1 cellular context compared by ENCODE assay signal in genomic region chr9:130444565-130445221, GRCh38.
TF ChIP-seq lines count a peak whose summit lies in the region.

Gene ASS1, plus strand, starts transcription at chr9:130444961. Its CDS starts 7,268 bp downstream, at chr9:130452229.

TF ChIP-seq in HEK293, 187 proteins besides CTCF, POLR2A, EP300 and RAD21 (continued from another document):
- no peak for TF ChIP-seq ZSCAN18 (tag by site-specific recombination; IDR thresholded peaks at IDR 0.05)
- TF ChIP-seq ZNF214 (tag by site-specific recombination; IDR thresholded peaks at IDR 0.05; ENCODE audit: borderline replicate concordance): no peak
- no peak for TF ChIP-seq ZNF707 (tag by site-specific recombination; IDR thresholded peaks at IDR 0.05)
- TF ChIP-seq ZNF530 (tag by site-specific recombination; IDR thresholded peaks at IDR 0.05; ENCODE audit: low read depth): no peak
- TF ChIP-seq GLI4 (tag by site-specific recombination; IDR thresholded peaks at IDR 0.05): no peak
- no peak for TF ChIP-seq ZNF701 (tag by site-specific recombination; IDR thresholded peaks at IDR 0.05)
- TF ChIP-seq ZNF600 (tag by site-specific recombination; IDR thresholded peaks at IDR 0.05): no peak
- TF ChIP-seq PRDM10 (tag by site-specific recombination; IDR thresholded peaks at IDR 0.05): no peak
- TF ChIP-seq ZNF48 (tag by site-specific recombination; IDR thresholded peaks at IDR 0.05): no peak
- peak; percentile 51; the same call in 1 of the 2 replicates for TF ChIP-seq KLF8 (tag by site-specific recombination; IDR thresholded peaks at IDR 0.05)
- TF ChIP-seq ZNF140 (tag by site-specific recombination; IDR thresholded peaks at IDR 0.05): no peak
- peak; percentile 95 for TF ChIP-seq ZBTB20 (tag by site-specific recombination; IDR thresholded peaks at IDR 0.05)
- TF ChIP-seq ZNF571 (tag by site-specific recombination; IDR thresholded peaks at IDR 0.05): no peak
- TF ChIP-seq PRDM4 (tag by site-specific recombination; IDR thresholded peaks at IDR 0.05): no peak
- TF ChIP-seq KLF1 (tag by site-specific recombination; IDR thresholded peaks at IDR 0.05): peak; percentile 80
- no peak for TF ChIP-seq ZNF76 (tag by site-specific recombination; IDR thresholded peaks at IDR 0.05; ENCODE audit: borderline replicate concordance, low read depth)
- TF ChIP-seq IKZF3 (tag by site-specific recombination; IDR thresholded peaks at IDR 0.05): 0 out of 2 replicates have a peak, but pooled peaks have one; percentile 20
- TF ChIP-seq, protein P1, sequence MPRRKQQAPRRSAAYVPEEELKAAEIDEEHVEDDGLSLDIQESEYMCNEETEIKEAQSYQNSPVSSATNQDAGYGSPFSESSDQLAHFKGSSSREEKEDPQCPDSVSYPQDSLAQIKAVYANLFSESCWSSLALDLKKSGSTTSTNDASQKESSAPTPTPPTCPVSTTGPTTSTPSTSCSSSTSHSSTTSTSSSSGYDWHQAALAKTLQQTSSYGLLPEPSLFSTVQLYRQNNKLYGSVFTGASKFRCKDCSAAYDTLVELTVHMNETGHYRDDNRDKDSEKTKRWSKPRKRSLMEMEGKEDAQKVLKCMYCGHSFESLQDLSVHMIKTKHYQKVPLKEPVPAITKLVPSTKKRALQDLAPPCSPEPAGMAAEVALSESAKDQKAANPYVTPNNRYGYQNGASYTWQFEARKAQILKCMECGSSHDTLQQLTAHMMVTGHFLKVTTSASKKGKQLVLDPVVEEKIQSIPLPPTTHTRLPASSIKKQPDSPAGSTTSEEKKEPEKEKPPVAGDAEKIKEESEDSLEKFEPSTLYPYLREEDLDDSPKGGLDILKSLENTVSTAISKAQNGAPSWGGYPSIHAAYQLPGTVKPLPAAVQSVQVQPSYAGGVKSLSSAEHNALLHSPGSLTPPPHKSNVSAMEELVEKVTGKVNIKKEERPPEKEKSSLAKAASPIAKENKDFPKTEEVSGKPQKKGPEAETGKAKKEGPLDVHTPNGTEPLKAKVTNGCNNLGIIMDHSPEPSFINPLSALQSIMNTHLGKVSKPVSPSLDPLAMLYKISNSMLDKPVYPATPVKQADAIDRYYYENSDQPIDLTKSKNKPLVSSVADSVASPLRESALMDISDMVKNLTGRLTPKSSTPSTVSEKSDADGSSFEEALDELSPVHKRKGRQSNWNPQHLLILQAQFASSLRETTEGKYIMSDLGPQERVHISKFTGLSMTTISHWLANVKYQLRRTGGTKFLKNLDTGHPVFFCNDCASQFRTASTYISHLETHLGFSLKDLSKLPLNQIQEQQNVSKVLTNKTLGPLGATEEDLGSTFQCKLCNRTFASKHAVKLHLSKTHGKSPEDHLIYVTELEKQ (tag by site-specific recombination; IDR thresholded peaks at IDR 0.05; ENCODE audit: borderline replicate concordance): no peak
- no peak for TF ChIP-seq SCRT2 (tag by site-specific recombination; IDR thresholded peaks at IDR 0.05)
- TF ChIP-seq ZNF350 (tag by site-specific recombination; IDR thresholded peaks at IDR 0.05): no peak
- TF ChIP-seq ZNF837 (tag by site-specific recombination; IDR thresholded peaks at IDR 0.05): no peak
- TF ChIP-seq ZNF138 (tag by site-specific recombination; IDR thresholded peaks at IDR 0.05; ENCODE audit: borderline replicate concordance): no peak
- TF ChIP-seq ZNF639 (tag by site-specific recombination; IDR thresholded peaks at IDR 0.05): no peak
- no peak for TF ChIP-seq ZBTB6 (tag by site-specific recombination; IDR thresholded peaks at IDR 0.05)
- no peak for TF ChIP-seq ZNF660 (tag by site-specific recombination; IDR thresholded peaks at IDR 0.05)
- TF ChIP-seq ZNF610 (tag by site-specific recombination; IDR thresholded peaks at IDR 0.05; ENCODE audit: borderline replicate concordance): no peak
- TF ChIP-seq, protein P2, sequence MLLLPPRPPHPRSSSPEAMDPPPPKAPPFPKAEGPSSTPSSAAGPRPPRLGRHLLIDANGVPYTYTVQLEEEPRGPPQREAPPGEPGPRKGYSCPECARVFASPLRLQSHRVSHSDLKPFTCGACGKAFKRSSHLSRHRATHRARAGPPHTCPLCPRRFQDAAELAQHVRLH (tag by site-specific recombination; IDR thresholded peaks at IDR 0.05): no peak
